8 cellular contexts compared by ENCODE assay signal in the genomic region with DNA sequence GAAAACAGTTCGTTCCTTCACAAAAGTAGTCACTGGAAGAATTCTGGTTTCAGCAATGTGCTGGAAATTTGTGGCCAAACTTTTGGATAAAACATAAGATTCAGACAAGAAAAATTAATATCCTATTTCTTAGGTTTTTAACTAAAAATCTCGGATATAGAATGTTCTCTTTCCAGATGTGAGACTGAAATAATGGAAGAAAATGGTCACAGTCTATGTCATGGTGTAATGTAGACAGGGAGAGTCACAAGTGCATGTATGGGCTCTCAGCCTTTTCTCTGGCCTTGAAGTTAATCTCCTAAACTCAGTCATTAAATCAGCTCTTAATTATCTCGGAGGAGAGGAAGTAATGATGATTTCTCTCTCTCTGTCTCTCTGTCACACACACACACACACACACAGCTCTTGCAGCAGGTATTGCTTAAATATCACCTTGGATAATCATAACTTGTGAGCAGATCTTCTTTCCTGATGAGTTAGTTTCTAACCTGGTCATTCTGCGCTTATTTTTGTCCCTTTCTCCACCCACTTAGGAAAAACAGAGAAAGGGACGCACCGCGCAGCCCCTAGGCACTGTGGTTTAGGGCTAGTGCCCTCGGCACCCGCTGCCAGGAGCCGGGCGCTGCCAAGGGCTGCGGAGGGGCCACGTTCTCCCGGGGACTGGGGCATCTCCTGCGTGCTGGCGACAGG. TPM values are rescaled to one million over a fixed set of nuclear protein-coding genes. Genes with fewer than 3 reads are reported as not detected.
DNase-seq lines count a peak whose midpoint lies in the region; ATAC-seq, FAIRE-seq and TF ChIP-seq lines count a peak whose summit lies in the region.

No MANE protein-coding gene starts in this region.

- DNase-seq in CD14-positive monocyte (ENCODE audit: low spot score) (no peak), astrocyte of the cerebellum (ENCODE audit: low read depth) (no peak), kidney (no peak), substantia nigra (lab: John Stamatoyannopoulos, UW) (peak in 1 of 49 donors; percentile 30), NCI-H1105 treated with DMSO at 0.1 percent for 48 hours (lab: John Stamatoyannopoulos, UW) (no peak), HEK293T (ENCODE audit: extremely low spot score) (no peak)
- no peak for DNase-seq in activated CD8-positive, alpha-beta memory T cell treated with anti-CD3 and anti-CD28 coated beads, Interleukin-2, amount 50 U/mL, for 48 hours

- H3K27ac Mint-ChIP-seq in CD14-positive monocyte = no peak overlapping the region

- peaks cover 0 to 4% of the 10 kb centered on the region in 2 donors for H3K36me3 Mint-ChIP-seq in CD14-positive monocyte

- POLR2A ChIA-PET in HEK293T (lab: Yijun Ruan, JAX) = no interaction called here

- no peaks in the 10 kb centered on the region for H3K9me3 ChIP-seq in kidney (ENCODE audit: control insufficient read depth in 1 of 2, low read length in 2 of 2)

- peak overlapping the region; percentile 9 to 67 for H3K9ac ChIP-seq in kidney (ENCODE audit: low read length in 2 of 2)

- peak overlapping the region; percentile 43 to 75 for H3K4me3 Mint-ChIP-seq in CD14-positive monocyte

- H3K9me3 Mint-ChIP-seq in CD14-positive monocyte = peaks cover 0 to 2% (median 0%) of the 10 kb centered on the region in 7 donors

- no peaks in the 10 kb centered on the region for H3K4me1 ChIP-seq in kidney (ENCODE audit: control insufficient read depth in 1 of 2, insufficient read depth in 1 of 2, low read depth in 1 of 2, low read length in 2 of 2)

- TF ChIP-seq CTCF in CD14-positive monocyte (IDR thresholded peaks at IDR 0.05) (no peak), astrocyte of the cerebellum (IDR thresholded peaks at IDR 0.05; ENCODE audit: low read depth, low read length, missing control alignments) (no peak), kidney (IDR thresholded peaks at IDR 0.05; ENCODE audit: borderline replicate concordance, extremely low read depth, insufficient read depth) (no peak)

- H3K4me1 Mint-ChIP-seq in CD14-positive monocyte = peaks cover 16% of the 10 kb centered on the region

- H3K27ac ChIP-seq in kidney (ENCODE audit: low read depth in 2 of 2, low read length in 2 of 2) = peak overlapping the region in 1 of 2 donors; percentile 43
- H3K27ac ChIP-seq in substantia nigra (ENCODE audit: low read depth, low read length, poor library complexity, severe bottlenecking) = peak overlapping the region; percentile 89

- peak overlapping the region; percentile 65 for H3K4me3 ChIP-seq in astrocyte of the cerebellum (ENCODE audit: low read depth, low read length)
- peak overlapping the region; percentile 46 to 91 for H3K4me3 ChIP-seq in kidney (ENCODE audit: low read length in 2 of 2)

- in situ Hi-C loops in astrocyte of the cerebellum (cut with HindIII; ENCODE audit: low sequenced_read_pairs) = no loop called here

- no peak for FAIRE-seq in kidney (lab: Jason Lieb, UNC)

- intact Hi-C loops in CD14-positive monocyte (cut with micrococcal nuclease) = no loop called here
- intact Hi-C loops in kidney (cut with DNase I) = no loop called here

- H3K27me3 Mint-ChIP-seq in CD14-positive monocyte (ENCODE audit: low read depth in 3 of 3) = peaks cover 37 to 47% (median 43%) of the 10 kb centered on the region in 3 donors

- peak; percentile 19 for ATAC-seq in HG03045 (IDR thresholded peaks at IDR 0.05; ENCODE audit: unreplicated experiment)

- CTCF ChIA-PET in HEK293T (lab: Yijun Ruan, JAX) = no interaction called here

- no peaks in the 10 kb centered on the region for H3K36me3 ChIP-seq in kidney (ENCODE audit: control insufficient read depth in 1 of 2, insufficient read depth in 2 of 2, low read length in 2 of 2)

TF ChIP-seq in HEK293T, 16 proteins besides CTCF, POLR2A, EP300 and RAD21:
- TF ChIP-seq HDGF (IDR thresholded peaks at IDR 0.05; ENCODE audit: borderline replicate concordance) = no peak
- TF ChIP-seq ARNT (IDR thresholded peaks at IDR 0.05) = no peak
- no peak for TF ChIP-seq TARDBP (IDR thresholded peaks at IDR 0.05)
- TF ChIP-seq FOXA1 (IDR thresholded peaks at IDR 0.05) = no peak
- no peak for TF ChIP-seq L3MBTL2 (conservative IDR thresholded peaks at IDR 0.05)
- no peak for TF ChIP-seq NFRKB (IDR thresholded peaks at IDR 0.05)
- TF ChIP-seq, protein P1, sequence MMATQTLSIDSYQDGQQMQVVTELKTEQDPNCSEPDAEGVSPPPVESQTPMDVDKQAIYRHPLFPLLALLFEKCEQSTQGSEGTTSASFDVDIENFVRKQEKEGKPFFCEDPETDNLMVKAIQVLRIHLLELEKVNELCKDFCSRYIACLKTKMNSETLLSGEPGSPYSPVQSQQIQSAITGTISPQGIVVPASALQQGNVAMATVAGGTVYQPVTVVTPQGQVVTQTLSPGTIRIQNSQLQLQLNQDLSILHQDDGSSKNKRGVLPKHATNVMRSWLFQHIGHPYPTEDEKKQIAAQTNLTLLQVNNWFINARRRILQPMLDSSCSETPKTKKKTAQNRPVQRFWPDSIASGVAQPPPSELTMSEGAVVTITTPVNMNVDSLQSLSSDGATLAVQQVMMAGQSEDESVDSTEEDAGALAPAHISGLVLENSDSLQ (IDR thresholded peaks at IDR 0.05) = no peak
- TF ChIP-seq FOXK2 (IDR thresholded peaks at IDR 0.05) = no peak
- TF ChIP-seq LEF1 (IDR thresholded peaks at IDR 0.05; ENCODE audit: borderline replicate concordance) = no peak
- TF ChIP-seq SP1 (IDR thresholded peaks at IDR 0.05) = no peak
- TF ChIP-seq FOXM1 (IDR thresholded peaks at IDR 0.05; ENCODE audit: borderline replicate concordance) = no peak
- TF ChIP-seq ELF4 (IDR thresholded peaks at IDR 0.05) = no peak
- no peak for TF ChIP-seq BHLHE40 (IDR thresholded peaks at IDR 0.05; ENCODE audit: borderline replicate concordance)
- no peak for TF ChIP-seq ZNF384 (IDR thresholded peaks at IDR 0.05)
- no peak for TF ChIP-seq SUZ12 (IDR thresholded peaks at IDR 0.05)
- no peak for TF ChIP-seq CTBP1 (IDR thresholded peaks at IDR 0.05; ENCODE audit: borderline replicate concordance)

RNA-seq across cellular contexts. Expression of a gene that starts 0.7 kb away (rescaled TPM):
- polyA plus RNA-seq in CD14-positive monocyte (not detected), kidney (ENCODE audit: insufficient read depth, low read depth, low replicate concordance) (4.9 TPM)
- total RNA-seq in kidney = 44.5 TPM
